1 cellular context compared by ENCODE assay signal in the genomic region with DNA sequence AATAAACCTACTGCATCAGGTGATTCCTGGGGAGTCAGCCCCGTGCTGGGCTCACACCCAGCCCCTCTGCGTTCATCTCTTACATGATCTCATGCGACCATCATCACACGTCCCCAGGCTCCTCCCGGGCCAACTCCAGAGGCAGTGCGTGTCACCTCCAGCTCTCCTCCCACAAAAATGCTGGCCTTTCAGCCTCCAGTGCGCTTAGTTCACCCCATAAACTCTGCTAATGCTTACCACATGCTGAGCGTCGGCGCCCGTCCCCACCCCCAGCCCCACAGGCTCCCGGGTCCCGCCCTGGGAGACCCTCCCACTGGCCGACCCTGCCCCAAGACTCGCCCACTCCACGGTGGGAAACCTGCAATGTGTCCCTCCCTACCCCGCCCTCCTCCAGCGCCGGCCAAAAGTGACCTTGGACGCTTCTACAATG.
TF ChIP-seq lines count a peak whose summit lies in the region.

No MANE protein-coding gene starts in this region.

TF ChIP-seq in IMR-90, 13 proteins besides CTCF, POLR2A, EP300 and RAD21 (continued from another document):
- TF ChIP-seq, protein P1, sequence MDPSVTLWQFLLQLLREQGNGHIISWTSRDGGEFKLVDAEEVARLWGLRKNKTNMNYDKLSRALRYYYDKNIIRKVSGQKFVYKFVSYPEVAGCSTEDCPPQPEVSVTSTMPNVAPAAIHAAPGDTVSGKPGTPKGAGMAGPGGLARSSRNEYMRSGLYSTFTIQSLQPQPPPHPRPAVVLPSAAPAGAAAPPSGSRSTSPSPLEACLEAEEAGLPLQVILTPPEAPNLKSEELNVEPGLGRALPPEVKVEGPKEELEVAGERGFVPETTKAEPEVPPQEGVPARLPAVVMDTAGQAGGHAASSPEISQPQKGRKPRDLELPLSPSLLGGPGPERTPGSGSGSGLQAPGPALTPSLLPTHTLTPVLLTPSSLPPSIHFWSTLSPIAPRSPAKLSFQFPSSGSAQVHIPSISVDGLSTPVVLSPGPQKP (IDR thresholded peaks at IDR 0.05; ENCODE audit: borderline replicate concordance, low read depth, low read length) = no peak
- TF ChIP-seq MAZ (IDR thresholded peaks at IDR 0.05; ENCODE audit: borderline replicate concordance, low read depth, low read length) = no peak
- TF ChIP-seq MAFK (IDR thresholded peaks at IDR 0.05; ENCODE audit: low read depth, low read length) = no peak
- no peak for TF ChIP-seq RCOR1 (IDR thresholded peaks at IDR 0.05; ENCODE audit: insufficient replicate concordance, low read length)
- TF ChIP-seq BHLHE40 (IDR thresholded peaks at IDR 0.05; ENCODE audit: low read depth, low read length) = no peak
